Comparison of ENCODE assay signal across 9 cellular contexts in genomic region chr15:46312133-46312740, GRCh38.
DNase-seq lines count a peak whose midpoint lies in the region; ATAC-seq and TF ChIP-seq lines count a peak whose summit lies in the region.
"Had no signal": no experiment of that assay in that cellular context is flagged by ENCODE, and none has a peak within 500 bp of the region (broad histone marks: within the 10 kb centered on the region; RNA-seq: fewer than 3 reads in every experiment).

No MANE protein-coding gene starts in this region.

- no peaks in the 10 kb centered on the region for H3K36me3 ChIP-seq in fibroblast of lung (ENCODE audit: control insufficient read depth, insufficient read depth, low read length)
- no peaks in the 10 kb centered on the region for H3K36me3 ChIP-seq in thoracic aorta

- H3K9me3 Mint-ChIP-seq in nephron = no peaks in the 10 kb centered on the region

- no peak overlapping the region for H3K27ac ChIP-seq in fibroblast of lung (ENCODE audit: insufficient read depth, low read length)
- H3K27ac ChIP-seq in thoracic aorta = no peak overlapping the region

- H3K4me3 ChIP-seq in fibroblast of lung (replicated peaks in 1 of 4; ENCODE audit: control extremely low read depth in 1 of 4, insufficient read depth in 1 of 4, low read depth in 3 of 4, low read length in 4 of 4) = no peak overlapping the region
- no peak overlapping the region for H3K4me3 ChIP-seq in thoracic aorta

- H3K4me2 ChIP-seq in fibroblast of lung (ENCODE audit: extremely low read depth, insufficient read depth, low read length) = no peak overlapping the region

- peaks cover 3% of the 10 kb centered on the region for H3K27me3 Mint-ChIP-seq in nephron (ENCODE audit: low read depth)
- H3K27me3 Mint-ChIP-seq: activated naive CD8-positive, alpha-beta T cell had no signal

- H3K4me1 Mint-ChIP-seq in nephron = peaks cover 29% of the 10 kb centered on the region

- H3K36me3 Mint-ChIP-seq in nephron (ENCODE audit: low read depth) = no peaks in the 10 kb centered on the region
- H3K36me3 Mint-ChIP-seq: activated naive CD8-positive, alpha-beta T cell had no signal

- no peak overlapping the region for H3K9ac ChIP-seq in fibroblast of lung (ENCODE audit: insufficient read depth, low read length)

- H3K4me3 Mint-ChIP-seq in nephron = no peak overlapping the region
- H3K4me3 Mint-ChIP-seq: activated naive CD8-positive, alpha-beta T cell had no signal

- TF ChIP-seq CTCF in fibroblast of lung (conservative IDR thresholded peaks at IDR 0.05 in 1 of 2, IDR thresholded peaks at IDR 0.05 in 1 of 2; ENCODE audit: low read depth in 1 of 2, low read length in 2 of 2) (peak; percentile 74 to 97), nephron (IDR thresholded peaks at IDR 0.05; ENCODE audit: unreplicated experiment in 3 of 3) (peak; percentile 91 to 95 (median 92)), thoracic aorta (IDR thresholded peaks at IDR 0.05) (peak; percentile 92)

- H3K4me1 ChIP-seq in fibroblast of lung (ENCODE audit: control insufficient read depth, extremely low read depth, insufficient read depth, low read length) = no peaks in the 10 kb centered on the region
- H3K4me1 ChIP-seq in thoracic aorta (ENCODE audit: control insufficient read depth in 1 of 2, low read depth in 2 of 2) = peaks cover 3 to 39% of the 10 kb centered on the region in 2 donors

- ATAC-seq in GM21390 (IDR thresholded peaks at IDR 0.05; ENCODE audit: unreplicated experiment) (peak; percentile 97), thoracic aorta (ENCODE audit: insufficient number of reproducible peaks, low FRiP score, low read depth) (peak; percentile 58)

- H4K20me1 ChIP-seq in fibroblast of lung (ENCODE audit: control insufficient read depth, extremely low read depth, insufficient read depth, low read length) = no peaks in the 10 kb centered on the region

- H3K27me3 ChIP-seq in fibroblast of lung (ENCODE audit: control insufficient read depth, insufficient read depth, low read length) (no peaks in the 10 kb centered on the region), thoracic aorta (replicated peaks; ENCODE audit: insufficient read depth) (no peaks in the 10 kb centered on the region)

- H3K27ac Mint-ChIP-seq in nephron = no peak overlapping the region
- H3K27ac Mint-ChIP-seq: activated naive CD8-positive, alpha-beta T cell had no signal

- no peaks in the 10 kb centered on the region for H3K79me2 ChIP-seq in fibroblast of lung (ENCODE audit: control insufficient read depth, insufficient read depth, low read length)

- H3K9me3 ChIP-seq in fibroblast of lung (ENCODE audit: control insufficient read depth, insufficient read depth, low read depth, low read length) = no peaks in the 10 kb centered on the region
- H3K9me3 ChIP-seq in thoracic aorta = no peaks in the 10 kb centered on the region

- H2AFZ ChIP-seq in fibroblast of lung (ENCODE audit: low read length) = no peak overlapping the region

- peak; percentile 70 for DNase-seq in DMS153 treated with DMSO at 0.1 percent for 48 hours (lab: John Stamatoyannopoulos, UW; ENCODE audit: unreplicated experiment)
- peak; percentile 39 for DNase-seq in HS-5 (ENCODE audit: low read depth)
- peak; percentile 2 for DNase-seq in NOMO-1 treated with dmso at 0.1 percent for 144 hours (lab: John Stamatoyannopoulos, UW; ENCODE audit: unreplicated experiment)
- DNase-seq in activated CD8-positive, alpha-beta memory T cell treated with anti-CD3 and anti-CD28 coated beads, Interleukin-2, amount 50 U/mL, for 48 hours = peak; percentile 74
- peak; percentile 29 to 63 for DNase-seq in fibroblast of lung (ENCODE audit: low read depth in 2 of 2)
- DNase-seq in thoracic aorta (ENCODE audit: low spot score) = peak; percentile 11

Comparison
In these comparisons a context has a peak if more than half of its experiments do, and no peak if none do; other contexts are left out.
1. DNase-seq: peak in every context shown above with its lines; median percentile 74 in activated CD8-positive, alpha-beta memory T cell treated with anti-CD3 and anti-CD28 coated beads, Interleukin-2, amount 50 U/mL, for 48 hours; 70 in DMS153 treated with DMSO at 0.1 percent for 48 hours; 46 in fibroblast of lung; 39 in HS-5; 11 in thoracic aorta; 2 in NOMO-1 treated with dmso at 0.1 percent for 144 hours.